ENCODE assay signal across 11 cellular contexts in the genomic region with DNA sequence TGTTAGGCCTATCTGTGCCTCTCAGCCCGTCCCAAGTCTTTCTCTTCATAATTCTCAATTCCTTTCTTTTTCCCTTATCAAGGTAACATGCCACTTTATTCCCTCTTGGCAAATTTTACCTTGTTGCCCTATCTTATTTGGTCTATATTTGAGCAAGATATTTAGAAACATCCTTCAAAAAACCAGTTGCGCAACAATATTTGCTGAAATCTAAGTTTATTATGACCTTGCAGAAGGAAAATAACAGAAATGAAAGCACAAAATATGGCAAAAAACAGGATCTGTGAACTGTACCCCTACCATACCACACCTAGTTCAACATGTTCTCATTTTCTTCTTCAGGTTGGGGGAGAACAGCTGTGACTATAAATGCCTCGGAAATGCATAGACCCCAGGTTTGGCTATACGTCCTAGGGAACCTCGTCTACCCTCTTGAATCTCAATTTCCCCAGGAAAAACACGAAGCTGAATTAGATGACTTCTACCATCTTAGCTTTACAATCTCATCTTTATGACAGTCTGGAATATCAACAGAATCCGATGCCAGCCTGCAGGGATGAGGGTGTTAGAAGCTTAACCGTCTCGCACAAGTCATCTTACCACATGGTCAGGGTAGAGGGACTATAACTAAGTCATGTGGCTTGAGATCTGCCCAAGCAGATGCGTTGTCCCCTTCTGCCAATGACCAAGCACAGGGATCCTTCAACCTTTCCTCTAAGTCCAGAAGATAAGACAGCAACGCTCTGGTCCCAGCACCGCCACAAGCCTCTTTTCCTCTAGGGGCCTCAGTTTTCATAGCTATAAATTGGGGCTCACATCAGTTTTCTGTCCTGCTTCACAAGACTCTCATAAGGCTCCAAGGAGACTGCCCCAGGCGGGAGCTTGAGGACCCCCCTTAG. TPM values are rescaled to one million over a fixed set of nuclear protein-coding genes. Genes with fewer than 3 reads are reported as not detected.
DNase-seq lines count a peak whose midpoint lies in the region; ATAC-seq and TF ChIP-seq lines count a peak whose summit lies in the region.
"Had no signal": no experiment of that assay in that cellular context is flagged by ENCODE, and none has a peak within 500 bp of the region (broad histone marks: within the 10 kb centered on the region; RNA-seq: fewer than 3 reads in every experiment).

No MANE protein-coding gene starts in this region.

- peak overlapping the region; percentile 97 to 99 for H3K4me3 ChIP-seq in CD4-positive, alpha-beta memory T cell (ENCODE audit: low read length in 2 of 2)
- peak overlapping the region; percentile 82 to 96 for H3K4me3 ChIP-seq in neutrophil (ENCODE audit: low read depth in 1 of 2, low read length in 1 of 2)

- peak overlapping the region; percentile 95 to 99 (median 98) for H3K4me3 Mint-ChIP-seq in CD4-positive, alpha-beta memory T cell
- H3K4me3 Mint-ChIP-seq in IgD-negative memory B cell, result peak overlapping the region; percentile 87 to 100 (median 94)
- peak overlapping the region; percentile 99 for H3K4me3 Mint-ChIP-seq in dendritic cell treated with granulocyte-macrophage colony-stimulating factor and Interleukin-4, amounts not matched to agents 40 ng/mL and 50 ng/mL, for 4 days

- TF ChIP-seq CTCF in neutrophil (IDR thresholded peaks at IDR 0.05), result no peak

- peak overlapping the region; percentile 90 for H3K27ac ChIP-seq in CD4-positive, alpha-beta memory T cell (ENCODE audit: low read depth, low read length)
- H3K27ac ChIP-seq in neutrophil, result peak overlapping the region; percentile 97

- no peaks in the 10 kb centered on the region for H3K27me3 ChIP-seq in CD4-positive, alpha-beta memory T cell (ENCODE audit: insufficient read depth, low read length)
- H3K27me3 ChIP-seq in neutrophil, result no peaks in the 10 kb centered on the region

- H3K4me1 Mint-ChIP-seq in CD4-positive, alpha-beta memory T cell, result peaks cover 47 to 90% (median 60%) of the 10 kb centered on the region in 4 donors
- peaks cover 50 to 66% (median 59%) of the 10 kb centered on the region in 3 donors for H3K4me1 Mint-ChIP-seq in IgD-negative memory B cell
- H3K4me1 Mint-ChIP-seq in dendritic cell treated with granulocyte-macrophage colony-stimulating factor and Interleukin-4, amounts not matched to agents 40 ng/mL and 50 ng/mL, for 4 days (ENCODE audit: low read depth), result peaks cover 81% of the 10 kb centered on the region

- CTCF ChIA-PET in CD4-positive, alpha-beta memory T cell (lab: Charles Lee; ENCODE audit: partially characterized antibody), result interaction anchor here (0.9 to 19.2 kb wide), 13 partner anchors 9 to 72 kb away, joined by 3 to 384 read pairs (median 21); no protein-coding TSS in a partner anchor

- H3K36me3 Mint-ChIP-seq in CD4-positive, alpha-beta memory T cell, result peaks cover 49 to 68% of the 10 kb centered on the region in 2 donors
- peaks cover 11% of the 10 kb centered on the region for H3K36me3 Mint-ChIP-seq in IgD-negative memory B cell
- H3K36me3 Mint-ChIP-seq in dendritic cell treated with granulocyte-macrophage colony-stimulating factor and Interleukin-4, amounts not matched to agents 40 ng/mL and 50 ng/mL, for 4 days (ENCODE audit: low read depth), result peaks cover 64% of the 10 kb centered on the region

- DNase-seq in CD4-positive, alpha-beta memory T cell, result no peak
- DNase-seq in SK-N-DZ (ENCODE audit: low spot score), result no peak
- DNase-seq in T-helper 9 cell, result no peak
- DNase-seq: T1000 had no signal

- H3K9me3 Mint-ChIP-seq in CD4-positive, alpha-beta memory T cell, result no peaks in the 10 kb centered on the region
- no peaks in the 10 kb centered on the region for H3K9me3 Mint-ChIP-seq in IgD-negative memory B cell
- H3K9me3 Mint-ChIP-seq in dendritic cell treated with granulocyte-macrophage colony-stimulating factor and Interleukin-4, amounts not matched to agents 40 ng/mL and 50 ng/mL, for 4 days, result no peaks in the 10 kb centered on the region

- H3K27ac Mint-ChIP-seq in CD4-positive, alpha-beta memory T cell, result peak overlapping the region; percentile 94 to 100 (median 96)
- H3K27ac Mint-ChIP-seq in IgD-negative memory B cell, result peak overlapping the region; percentile 17 to 73 (median 69)
- peak overlapping the region; percentile 95 for H3K27ac Mint-ChIP-seq in dendritic cell treated with granulocyte-macrophage colony-stimulating factor and Interleukin-4, amounts not matched to agents 40 ng/mL and 50 ng/mL, for 4 days

- no peak for ATAC-seq in HG02973 (IDR thresholded peaks at IDR 0.05; ENCODE audit: unreplicated experiment)
- ATAC-seq in GM21390 (IDR thresholded peaks at IDR 0.05; ENCODE audit: unreplicated experiment), result no peak

- POLR2A ChIA-PET in CD4-positive, alpha-beta memory T cell (lab: Charles Lee; ENCODE audit: partially characterized antibody), result interaction anchor here (0.9 to 32.1 kb wide), 12 partner anchors 1 to 69 kb away, joined by 3 to 1265 read pairs (median 22); a partner anchor contains a TSS

- intact Hi-C loops in CD4-positive, alpha-beta memory T cell (cut with micrococcal nuclease), result loop anchor here (2.0 kb wide), 2 partner anchors 17 to 41 kb away; no protein-coding TSS in a partner anchor
- intact Hi-C loops in dendritic cell treated with granulocyte-macrophage colony-stimulating factor and Interleukin-4, amounts not matched to agents 40 ng/mL and 50 ng/mL, for 4 days (cut with micrococcal nuclease), result loop anchor here (2.0 to 5.0 kb wide), 3 partner anchors 27 to 67 kb away; no protein-coding TSS in a partner anchor

- H3K27me3 Mint-ChIP-seq in CD4-positive, alpha-beta memory T cell, result no peaks in the 10 kb centered on the region
- peaks cover 5% of the 10 kb centered on the region for H3K27me3 Mint-ChIP-seq in IgD-negative memory B cell
- no peaks in the 10 kb centered on the region for H3K27me3 Mint-ChIP-seq in dendritic cell treated with granulocyte-macrophage colony-stimulating factor and Interleukin-4, amounts not matched to agents 40 ng/mL and 50 ng/mL, for 4 days

- peaks cover 28% of the 10 kb centered on the region for H3K36me3 ChIP-seq in CD4-positive, alpha-beta memory T cell (ENCODE audit: insufficient read depth, low read length)
- H3K36me3 ChIP-seq in neutrophil, result peaks cover 41% of the 10 kb centered on the region

- no peaks in the 10 kb centered on the region for H3K9me3 ChIP-seq in CD4-positive, alpha-beta memory T cell (ENCODE audit: control insufficient read depth in 1 of 2, low read length in 2 of 2)
- H3K9me3 ChIP-seq in neutrophil, result no peaks in the 10 kb centered on the region

- H3K4me1 ChIP-seq in CD4-positive, alpha-beta memory T cell (ENCODE audit: insufficient read depth, low read length), result peaks cover 76% of the 10 kb centered on the region
- H3K4me1 ChIP-seq in neutrophil (ENCODE audit: control insufficient read depth in 1 of 2, insufficient read depth in 1 of 2, low read depth in 1 of 2, low read length in 1 of 2), result peaks cover 80 to 84% of the 10 kb centered on the region in 2 experiments

RNA-seq across cellular contexts. Expression of a gene that starts 1.3 kb away (rescaled TPM):
- 100 to 1,000 TPM; 291 to 318 TPM for total RNA-seq in CD4-positive, alpha-beta memory T cell
- polyA plus RNA-seq in CD4-positive, alpha-beta memory T cell, result 100 to 1,000 TPM; 117 to 259 TPM
- polyA plus RNA-seq in IgD-negative memory B cell, result 31.6 TPM
- polyA plus RNA-seq in SK-N-DZ (2014; cell fraction: cytosol; rRNA removed), result not detected in 2 replicates
- polyA plus RNA-seq in SK-N-DZ (2014; cell fraction: nucleus; rRNA removed), result not detected in 2 replicates
- total RNA-seq: NCI-H460 had no signal
- polyA plus RNA-seq: neural cell had no signal
